23 cellular contexts compared by ENCODE assay signal in genomic region chr2:109197491-109198480, GRCh38.
"Had no signal": no experiment of that assay in that cellular context is flagged by ENCODE, and none has a peak within 500 bp of the region (broad histone marks: within the 10 kb centered on the region; RNA-seq: fewer than 3 reads in every experiment).

No MANE protein-coding gene starts in this region.

- H3K79me2 ChIP-seq: parathyroid adenoma had no signal

- H3K27ac ChIP-seq: coronary artery, esophagus squamous epithelium, gastrocnemius medialis, parathyroid adenoma, right lobe of liver, skin epidermis, testis, upper lobe of right lung had no signal

- H3K4me3 Mint-ChIP-seq: activated CD4-positive, alpha-beta T cell treated with anti-CD3 and anti-CD28 coated beads, Interleukin-2, amount 10 ng/mL, durations not matched to agents 24 days and 14 days; activated CD8-positive, alpha-beta T cell treated with anti-CD3 and anti-CD28 coated beads for 36 hours; activated naive CD4-positive, alpha-beta T cell treated with anti-CD3 and anti-CD28 coated beads for 36 hours; activated naive CD8-positive, alpha-beta T cell treated with anti-CD3 and anti-CD28 coated beads, Interleukin-2, amount 10 ng/mL, durations not matched to agents 7 days and 5 days; activated T-cell treated with anti-CD3 and anti-CD28 coated beads, Interleukin-2, amount 50 U/mL, for 4 hours; endodermal cell; nephron; stimulated activated memory B cell treated with anti-CD40 and anti-IgM and Interleukin-4, amounts not matched to agents 10 μg/mL and 1 μg/mL and 100 μg/mL, for 72 hours had no signal

- H3K36me3 ChIP-seq: esophagus squamous epithelium, gastrocnemius medialis, right lobe of liver, upper lobe of right lung had no signal

- H3K4me1 Mint-ChIP-seq: activated CD4-positive, alpha-beta T cell treated with anti-CD3 and anti-CD28 coated beads, Interleukin-2, amount 10 ng/mL, durations not matched to agents 24 days and 14 days; activated naive CD8-positive, alpha-beta T cell treated with anti-CD3 and anti-CD28 coated beads, Interleukin-2, amount 10 ng/mL, durations not matched to agents 7 days and 5 days had no signal

- H3K9me3 ChIP-seq: esophagus squamous epithelium, gastrocnemius medialis, right lobe of liver, testis, upper lobe of right lung had no signal

- H2AFZ ChIP-seq: parathyroid adenoma had no signal

- H3K4me3 ChIP-seq: coronary artery, esophagus squamous epithelium, gastrocnemius medialis, right lobe of liver, skin epidermis, testis, upper lobe of right lung had no signal

- DNase-seq: activated CD4-positive, alpha-beta T cell treated with anti-CD3 and anti-CD28 coated beads, Interleukin-2, amount 10 ng/mL, durations not matched to agents 24 days and 14 days; activated CD8-positive, alpha-beta T cell treated with anti-CD3 and anti-CD28 coated beads for 36 hours; activated naive CD4-positive, alpha-beta T cell treated with anti-CD3 and anti-CD28 coated beads for 36 hours; activated naive CD8-positive, alpha-beta T cell treated with anti-CD3 and anti-CD28 coated beads, Interleukin-2, amount 10 ng/mL, durations not matched to agents 7 days and 5 days; activated T-cell treated with anti-CD3 and anti-CD28 coated beads, Interleukin-2, amount 50 U/mL, for 4 hours; amniotic stem cell; endodermal cell; esophagus squamous epithelium; gastrocnemius medialis; hippocampal formation; kidney glomerular epithelial cell; left ventricle myocardium superior; mammary epithelial cell; nucleus accumbens; T-helper 9 cell; testis had no signal

- H3K27me3 ChIP-seq: esophagus squamous epithelium, gastrocnemius medialis, right lobe of liver, testis, upper lobe of right lung had no signal

- H3K36me3 Mint-ChIP-seq: activated naive CD8-positive, alpha-beta T cell treated with anti-CD3 and anti-CD28 coated beads, Interleukin-2, amount 10 ng/mL, durations not matched to agents 7 days and 5 days; stimulated activated memory B cell treated with anti-CD40 and anti-IgM and Interleukin-4, amounts not matched to agents 10 μg/mL and 1 μg/mL and 100 μg/mL, for 72 hours had no signal

- H3K9ac ChIP-seq: parathyroid adenoma had no signal

- H3K27ac Mint-ChIP-seq: activated CD4-positive, alpha-beta T cell treated with anti-CD3 and anti-CD28 coated beads, Interleukin-2, amount 10 ng/mL, durations not matched to agents 24 days and 14 days; activated CD8-positive, alpha-beta T cell treated with anti-CD3 and anti-CD28 coated beads for 36 hours; activated naive CD4-positive, alpha-beta T cell treated with anti-CD3 and anti-CD28 coated beads for 36 hours; activated naive CD8-positive, alpha-beta T cell treated with anti-CD3 and anti-CD28 coated beads, Interleukin-2, amount 10 ng/mL, durations not matched to agents 7 days and 5 days; endodermal cell; nephron; stimulated activated memory B cell treated with anti-CD40 and anti-IgM and Interleukin-4, amounts not matched to agents 10 μg/mL and 1 μg/mL and 100 μg/mL, for 72 hours had no signal

- H3K9me3 Mint-ChIP-seq: activated CD4-positive, alpha-beta T cell treated with anti-CD3 and anti-CD28 coated beads, Interleukin-2, amount 10 ng/mL, durations not matched to agents 24 days and 14 days; activated CD8-positive, alpha-beta T cell treated with anti-CD3 and anti-CD28 coated beads for 36 hours; activated naive CD4-positive, alpha-beta T cell treated with anti-CD3 and anti-CD28 coated beads for 36 hours; activated naive CD8-positive, alpha-beta T cell treated with anti-CD3 and anti-CD28 coated beads, Interleukin-2, amount 10 ng/mL, durations not matched to agents 7 days and 5 days; activated T-cell treated with anti-CD3 and anti-CD28 coated beads, Interleukin-2, amount 50 U/mL, for 4 hours; endodermal cell; nephron had no signal
